Comparison of ENCODE assay signal across 7 cellular contexts in the genomic region with DNA sequence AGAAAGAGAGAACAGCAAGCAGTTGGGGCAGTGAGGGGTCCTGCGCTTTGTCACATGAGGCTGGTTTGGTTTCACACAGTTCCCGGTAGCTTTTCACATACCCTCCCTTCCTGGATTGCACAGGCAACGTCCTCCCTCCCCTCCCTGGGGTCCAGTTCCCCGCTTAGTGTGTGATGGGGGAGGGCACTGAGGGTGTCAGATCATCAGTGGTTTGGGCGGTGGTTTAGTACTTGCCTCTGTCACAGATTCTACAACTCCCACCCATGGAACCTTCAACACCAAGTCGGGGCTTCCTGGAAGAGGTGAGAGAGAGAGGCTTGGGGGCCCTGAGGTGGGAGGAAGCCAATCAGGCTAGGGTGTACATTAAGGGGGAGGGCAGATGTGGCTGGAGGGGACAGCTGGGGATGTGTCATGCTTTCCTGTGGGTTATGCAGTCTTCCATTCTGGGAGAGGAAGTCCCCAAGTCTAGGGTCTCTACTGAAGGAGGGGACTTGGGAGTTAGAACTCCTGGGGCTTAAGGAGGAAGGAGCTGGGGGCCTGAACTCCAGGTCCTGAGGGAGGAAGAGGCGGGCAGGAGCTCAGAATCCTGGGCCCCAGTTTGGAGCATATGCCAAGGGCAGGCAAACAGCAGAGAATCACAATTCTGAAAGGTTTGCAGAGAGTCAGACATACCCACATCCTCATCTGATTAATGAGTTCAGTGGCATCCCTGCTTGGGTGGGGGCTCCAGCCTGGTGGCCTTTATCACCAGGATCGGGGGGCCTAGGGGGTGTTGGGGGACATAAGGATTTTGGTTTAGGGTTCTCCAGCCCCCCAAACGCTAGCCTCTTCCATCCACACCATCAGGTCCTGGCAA. TPM values are rescaled to one million over a fixed set of nuclear protein-coding genes. Genes with fewer than 3 reads are reported as not detected.
DNase-seq lines count a peak whose midpoint lies in the region; ATAC-seq, FAIRE-seq and TF ChIP-seq lines count a peak whose summit lies in the region.

Gene NKG7 (minus strand): TSS at position 6 of the 856 bp plus-strand sequence. CDS start 119 bp downstream, outside the sequence.

- peaks cover 79% of the 10 kb centered on the region for H3K4me1 Mint-ChIP-seq in activated CD4-positive, alpha-beta T cell treated with anti-CD3 and anti-CD28 coated beads, Interleukin-2, amount 10 ng/mL, durations not matched to agents 7 days and 5 days
- peaks cover 3% of the 10 kb centered on the region for H3K4me1 Mint-ChIP-seq in glutamatergic neuron (ENCODE audit: low read depth, unreplicated experiment)

- no peaks in the 10 kb centered on the region for H3K27me3 Mint-ChIP-seq in activated CD4-positive, alpha-beta T cell treated with anti-CD3 and anti-CD28 coated beads, Interleukin-2, amount 10 ng/mL, durations not matched to agents 7 days and 5 days
- peaks cover 12% of the 10 kb centered on the region for H3K27me3 Mint-ChIP-seq in glutamatergic neuron (ENCODE audit: unreplicated experiment)

- H3K27me3 ChIP-seq in ovary = no peaks in the 10 kb centered on the region

- ATAC-seq in HG03442 (IDR thresholded peaks at IDR 0.05; ENCODE audit: unreplicated experiment) = peak; percentile 25
- ATAC-seq in stimulated activated naive CD8-positive, alpha-beta T cell treated with anti-CD3 and anti-CD28 coated beads, Interleukin-15, Interleukin-2, amounts not matched to agents 100 U/mL and 50 U/mL, for 24 hours = peak; percentile 78

- H3K9me3 ChIP-seq in kidney (ENCODE audit: control insufficient read depth in 1 of 2, low read length in 2 of 2) = no peaks in the 10 kb centered on the region
- H3K9me3 ChIP-seq in ovary = no peaks in the 10 kb centered on the region

- H3K36me3 ChIP-seq in kidney (ENCODE audit: control insufficient read depth in 1 of 2, insufficient read depth in 2 of 2, low read length in 2 of 2) (no peaks in the 10 kb centered on the region), ovary (no peaks in the 10 kb centered on the region)

- H3K4me3 ChIP-seq in kidney (ENCODE audit: low read length in 2 of 2) (no peak within 1 kb of the TSS), ovary (no peak within 1 kb of the TSS)

- intact Hi-C loops in kidney (cut with DNase I) = no loop called here
- intact Hi-C loops in ovary (cut with DNase I) = no loop called here

- H3K27ac ChIP-seq in kidney (ENCODE audit: low read depth in 2 of 2, low read length in 2 of 2) = no peak within 1 kb of the TSS
- no peak within 1 kb of the TSS for H3K27ac ChIP-seq in ovary

- CTCF ChIA-PET in activated CD4-positive, alpha-beta T cell treated with anti-CD3 and anti-CD28 coated beads, Interleukin-2, amount 10 ng/mL, durations not matched to agents 7 days and 5 days (lab: Charles Lee) = interaction anchor here (1.1 to 1.9 kb wide), 3 partner anchors 8 to 33 kb away, joined by 3 to 6 read pairs (median 4); no protein-coding TSS in a partner anchor

- POLR2A ChIA-PET in activated CD4-positive, alpha-beta T cell treated with anti-CD3 and anti-CD28 coated beads, Interleukin-2, amount 10 ng/mL, durations not matched to agents 7 days and 5 days (lab: Charles Lee) = interaction anchor here (1.0 kb wide), 2 partner anchors 21 to 55 kb away, joined by 3 read pairs; no protein-coding TSS in a partner anchor

- peak within 1 kb of the TSS; percentile 95 for H3K27ac Mint-ChIP-seq in activated CD4-positive, alpha-beta T cell treated with anti-CD3 and anti-CD28 coated beads, Interleukin-2, amount 10 ng/mL, durations not matched to agents 7 days and 5 days
- no peak within 1 kb of the TSS for H3K27ac Mint-ChIP-seq in glutamatergic neuron (ENCODE audit: unreplicated experiment)

- no peak for TF ChIP-seq POLR2A in ovary (IDR thresholded peaks at IDR 0.05)

- H3K4me1 ChIP-seq in kidney (ENCODE audit: control insufficient read depth in 1 of 2, insufficient read depth in 1 of 2, low read depth in 1 of 2, low read length in 2 of 2) = no peaks in the 10 kb centered on the region
- peaks cover 4% of the 10 kb centered on the region for H3K4me1 ChIP-seq in ovary (ENCODE audit: insufficient read depth)

- TF ChIP-seq CTCF in kidney (IDR thresholded peaks at IDR 0.05; ENCODE audit: borderline replicate concordance, extremely low read depth, insufficient read depth) = no peak
- no peak for TF ChIP-seq CTCF in glutamatergic neuron (IDR thresholded peaks at IDR 0.05; ENCODE audit: partially characterized antibody, unreplicated experiment)
- no peak for TF ChIP-seq CTCF in ovary (IDR thresholded peaks at IDR 0.05)

- DNase-seq in activated CD4-positive, alpha-beta T cell treated with anti-CD3 and anti-CD28 coated beads, Interleukin-2, amount 10 ng/mL, durations not matched to agents 7 days and 5 days = peak; percentile 71
- DNase-seq in kidney (peak; percentile 48), glutamatergic neuron (no peak), NCI-H187 (lab: John Stamatoyannopoulos, UW) (no peak), ovary (no peak)
- peak; percentile 87 for DNase-seq in stimulated activated naive CD8-positive, alpha-beta T cell treated with anti-CD3 and anti-CD28 coated beads, Interleukin-15, Interleukin-2, amounts not matched to agents 100 U/mL and 50 U/mL, for 24 hours

- H3K9ac ChIP-seq in kidney (ENCODE audit: low read length in 2 of 2) = no peak within 1 kb of the TSS

- peaks cover 4% of the 10 kb centered on the region for H3K9me3 Mint-ChIP-seq in activated CD4-positive, alpha-beta T cell treated with anti-CD3 and anti-CD28 coated beads, Interleukin-2, amount 10 ng/mL, durations not matched to agents 7 days and 5 days
- H3K9me3 Mint-ChIP-seq in glutamatergic neuron (ENCODE audit: unreplicated experiment) = peaks cover 10% of the 10 kb centered on the region

- FAIRE-seq in kidney (lab: Jason Lieb, UNC) = no peak

- WGBS in ovary, 3 donors = 34 to 39% (median 35%) methylated on average over 9 of the region's 9 CpGs

- TF ChIP-seq EP300 in ovary (IDR thresholded peaks at IDR 0.05) = no peak

- H3K4me3 Mint-ChIP-seq in activated CD4-positive, alpha-beta T cell treated with anti-CD3 and anti-CD28 coated beads, Interleukin-2, amount 10 ng/mL, durations not matched to agents 7 days and 5 days = peak within 1 kb of the TSS; percentile 69
- H3K4me3 Mint-ChIP-seq in glutamatergic neuron (ENCODE audit: unreplicated experiment) = no peak within 1 kb of the TSS

- peaks cover 9% of the 10 kb centered on the region for H3K36me3 Mint-ChIP-seq in activated CD4-positive, alpha-beta T cell treated with anti-CD3 and anti-CD28 coated beads, Interleukin-2, amount 10 ng/mL, durations not matched to agents 7 days and 5 days (ENCODE audit: low read depth)
- no peaks in the 10 kb centered on the region for H3K36me3 Mint-ChIP-seq in glutamatergic neuron (ENCODE audit: unreplicated experiment)

RNA-seq across cellular contexts. Expression of gene NKG7, which starts in this region (rescaled TPM):
- 10 to 100 TPM; 67.2 to 71.7 TPM for total RNA-seq in activated CD4-positive, alpha-beta T cell treated with anti-CD3 and anti-CD28 coated beads, Interleukin-2, amount 10 ng/mL, durations not matched to agents 7 days and 5 days
- total RNA-seq in kidney (7.9 TPM), glutamatergic neuron (ENCODE audit: unreplicated experiment) (not detected), ovary (1 to 10 TPM in 5 of 7 donors, under 1 TPM in 2; 0.40 to 3.1 (median 1.5) TPM)
- polyA plus RNA-seq in kidney (ENCODE audit: insufficient read depth, low read depth, low replicate concordance) (3.5 TPM), ovary (1 to 10 TPM; 1.6 to 4.4 TPM)

Comparison
In these comparisons a context has a peak if more than half of its experiments do, and no peak if none do; other contexts are left out.
1. DNase-seq: peak in activated CD4-positive, alpha-beta T cell treated with anti-CD3 and anti-CD28 coated beads, Interleukin-2, amount 10 ng/mL, durations not matched to agents 7 days and 5 days (single experiment), kidney (single experiment) and stimulated activated naive CD8-positive, alpha-beta T cell treated with anti-CD3 and anti-CD28 coated beads, Interleukin-15, Interleukin-2, amounts not matched to agents 100 U/mL and 50 U/mL, for 24 hours (single experiment); none in glutamatergic neuron (single experiment), NCI-H187 (0 of 2) and ovary (0 of 5).